Comparison of ENCODE assay signal across 7 cellular contexts in the genomic region with DNA sequence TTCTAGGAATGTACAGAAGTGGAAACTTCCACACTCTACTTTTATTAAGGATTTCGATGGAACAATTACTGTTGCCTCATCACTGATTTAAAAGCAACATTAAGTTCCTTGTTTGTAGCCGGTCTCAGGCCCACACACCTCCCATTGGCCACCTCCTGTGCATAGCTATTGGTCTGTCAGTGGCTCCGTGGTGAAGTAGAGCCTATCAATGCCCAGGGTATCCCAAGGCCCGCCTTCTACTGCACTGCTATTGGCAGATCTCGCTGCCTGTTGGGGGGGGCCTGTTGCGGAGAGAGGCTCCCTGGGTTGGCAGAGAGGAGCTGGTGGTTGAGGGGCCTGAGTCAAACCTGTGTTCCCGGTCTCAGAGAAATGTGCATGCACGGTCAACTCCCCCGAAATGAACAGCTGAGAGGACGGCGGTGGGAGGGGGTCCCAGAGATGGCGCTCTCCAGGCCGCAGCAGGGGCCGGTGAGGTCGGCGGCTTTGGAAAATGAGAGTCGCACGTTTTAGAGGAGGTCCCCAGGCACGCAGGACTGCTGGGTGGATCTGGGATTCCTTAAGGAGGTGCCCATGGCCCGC. TPM values are rescaled to one million over a fixed set of nuclear protein-coding genes. Genes with fewer than 3 reads are reported as not detected.
DNase-seq lines count a peak whose midpoint lies in the region; ATAC-seq lines count a peak whose summit lies in the region.

No MANE protein-coding gene starts in this region.

- DNase-seq in NCI-H2196 treated with DMSO at 0.1 percent for 48 hours (lab: John Stamatoyannopoulos, UW; ENCODE audit: unreplicated experiment), result peak; percentile 75
- DNase-seq in activated CD4-positive, alpha-beta T cell treated with anti-CD3 and anti-CD28 coated beads, Interleukin-2, amount 10 ng/mL, durations not matched to agents 24 days and 14 days, result peak; percentile 94
- peak; percentile 92 for DNase-seq in dedifferentiated amniotic fluid mesenchymal stem cell (ENCODE audit: extremely low spot score)
- DNase-seq in left lobe of liver (ENCODE audit: low spot score), result peak; percentile 82
- peak; percentile 78 to 80 for DNase-seq in stimulated activated CD4-positive, alpha-beta T cell treated with anti-CD3 and anti-CD28 coated beads, Interleukin-2, amount 100 ng/mL, for 24 hours

- H3K4me1 Mint-ChIP-seq in activated CD4-positive, alpha-beta T cell treated with anti-CD3 and anti-CD28 coated beads, Interleukin-2, amount 10 ng/mL, durations not matched to agents 24 days and 14 days, result peaks cover 17% of the 10 kb centered on the region

- intact Hi-C loops in activated CD4-positive, alpha-beta T cell treated with anti-CD3 and anti-CD28 coated beads, Interleukin-2, amount 10 ng/mL, durations not matched to agents 24 days and 14 days (cut with micrococcal nuclease), result no loop called here

- peak overlapping the region; percentile 89 for H3K27ac Mint-ChIP-seq in activated CD4-positive, alpha-beta T cell treated with anti-CD3 and anti-CD28 coated beads, Interleukin-2, amount 10 ng/mL, durations not matched to agents 24 days and 14 days

- no peaks in the 10 kb centered on the region for H3K36me3 Mint-ChIP-seq in activated CD4-positive, alpha-beta T cell treated with anti-CD3 and anti-CD28 coated beads, Interleukin-2, amount 10 ng/mL, durations not matched to agents 24 days and 14 days (ENCODE audit: low read depth)

- no peaks in the 10 kb centered on the region for H3K9me3 Mint-ChIP-seq in activated CD4-positive, alpha-beta T cell treated with anti-CD3 and anti-CD28 coated beads, Interleukin-2, amount 10 ng/mL, durations not matched to agents 24 days and 14 days

- peak overlapping the region; percentile 95 for H3K4me3 Mint-ChIP-seq in activated CD4-positive, alpha-beta T cell treated with anti-CD3 and anti-CD28 coated beads, Interleukin-2, amount 10 ng/mL, durations not matched to agents 24 days and 14 days

- peak; percentile 70 for ATAC-seq in GM18519 (IDR thresholded peaks at IDR 0.05; ENCODE audit: low FRiP score, unreplicated experiment)
- peak; percentile 86 for ATAC-seq in HG03025 (IDR thresholded peaks at IDR 0.05; ENCODE audit: low FRiP score, unreplicated experiment)
- ATAC-seq in left lobe of liver, result peak; percentile 74

- no peaks in the 10 kb centered on the region for H3K27me3 Mint-ChIP-seq in activated CD4-positive, alpha-beta T cell treated with anti-CD3 and anti-CD28 coated beads, Interleukin-2, amount 10 ng/mL, durations not matched to agents 24 days and 14 days

RNA-seq across cellular contexts. Expression of a gene that starts 4.9 kb away (rescaled TPM):
- 77.3 and 78.9 TPM in 2 replicates for total RNA-seq in activated CD4-positive, alpha-beta T cell treated with anti-CD3 and anti-CD28 coated beads, Interleukin-2, amount 10 ng/mL, durations not matched to agents 24 days and 14 days
- 66.9 TPM for total RNA-seq in left lobe of liver

RNA-seq across cellular contexts. Expression of a gene that starts 26.1 kb away (rescaled TPM):
- total RNA-seq in activated CD4-positive, alpha-beta T cell treated with anti-CD3 and anti-CD28 coated beads, Interleukin-2, amount 10 ng/mL, durations not matched to agents 24 days and 14 days, result 65.2 and 65.6 TPM in 2 replicates
- 102 TPM for total RNA-seq in left lobe of liver

Comparison
In these comparisons a context has a peak if more than half of its experiments do, and no peak if none do; other contexts are left out.
1. Peak in every context shown above with its lines: DNase-seq and ATAC-seq.